1 cellular context compared by ENCODE assay signal in genomic region chr20:50541606-50542041, GRCh38.
TF ChIP-seq lines count a peak whose summit lies in the region.

No MANE protein-coding gene starts in this region.

TF ChIP-seq in WTC11, 78 proteins besides CTCF, POLR2A, EP300 and RAD21 (continued from another document):
- TF ChIP-seq ZNF425 (CRISPR knock-in tag; conservative IDR thresholded peaks at IDR 0.05) (no peak), ZNF219 (CRISPR knock-in tag; IDR thresholded peaks at IDR 0.05; ENCODE audit: borderline replicate concordance) (no peak)
